ENCODE assay signal across 11 cellular contexts in genomic region chr7:116097365-116098009, GRCh38.
DNase-seq lines count a peak whose midpoint lies in the region; ATAC-seq and TF ChIP-seq lines count a peak whose summit lies in the region.
"Had no signal": no experiment of that assay in that cellular context is flagged by ENCODE, and none has a peak within 500 bp of the region (broad histone marks: within the 10 kb centered on the region; RNA-seq: fewer than 3 reads in every experiment).

No MANE protein-coding gene starts in this region.

- no peaks in the 10 kb centered on the region for H3K4me1 ChIP-seq in Panc1 (ENCODE audit: control insufficient read depth, insufficient read depth, low read length)
- H3K4me1 ChIP-seq: heart left ventricle had no signal

- no peak overlapping the region for H3K27ac ChIP-seq in Panc1 (ENCODE audit: low read length)
- H3K27ac ChIP-seq: heart left ventricle had no signal

- in situ Hi-C loops in Panc1 (cut with HindIII; ENCODE audit: low pct_unique_long_range_greater_than_20kb, low sequenced_read_pairs): no loop called here

- intact Hi-C loops in Panc1 (cut with micrococcal nuclease; ENCODE audit: unreplicated experiment): no loop called here

- H3K36me3 ChIP-seq in Panc1 (ENCODE audit: control insufficient read depth, insufficient read depth, low read length): no peaks in the 10 kb centered on the region
- H3K36me3 ChIP-seq: heart left ventricle had no signal

- H3K27me3 ChIP-seq in Panc1 (ENCODE audit: control insufficient read depth, insufficient read depth, low read length): no peaks in the 10 kb centered on the region; the same call in 1 of the 2 replicates

- ATAC-seq in Panc1 (peak; percentile 78), HG03139 (IDR thresholded peaks at IDR 0.05; ENCODE audit: unreplicated experiment) (no peak)
- ATAC-seq: heart left ventricle had no signal

- TF ChIP-seq CTCF in Panc1 (IDR thresholded peaks at IDR 0.05) (no peak), fibroblast of pulmonary artery (IDR thresholded peaks at IDR 0.05; ENCODE audit: low read length, missing control alignments) (peak; percentile 33)

- H3K9me3 ChIP-seq in Panc1 (ENCODE audit: control insufficient read depth, insufficient read depth, low read depth, low read length): no peaks in the 10 kb centered on the region
- H3K9me3 ChIP-seq: heart left ventricle had no signal

- POLR2A ChIA-PET in Panc1 (lab: Charles Lee): no interaction called here

- no TSS peak for BruUV-seq in Panc1 (replicated peaks; lab: Mats Ljungman, UMichigan)

- peak; percentile 21 for DNase-seq in SIG-M5 treated with dmso at 0.1 percent for 504 hours (lab: John Stamatoyannopoulos, UW; ENCODE audit: unreplicated experiment)
- no peak for DNase-seq in SIG-M5 (lab: John Stamatoyannopoulos, UW)
- peak; percentile 24 for DNase-seq in Panc1 (ENCODE audit: low read depth, low spot score)
- peak; percentile 80 for DNase-seq in fibroblast of pulmonary artery (ENCODE audit: low read depth)
- DNase-seq in NCI-H446 treated with DMSO at 0.1 percent for 48 hours (lab: John Stamatoyannopoulos, UW): no peak
- DNase-seq in occipital lobe (lab: John Stamatoyannopoulos, UW): no peak
- no peak for DNase-seq in midbrain (lab: John Stamatoyannopoulos, UW)
- DNase-seq: activated T-cell treated with anti-CD3 and anti-CD28 coated beads, Interleukin-2, amount 50 U/mL, for 48 hours; heart left ventricle; NCI-H524 had no signal

- H3K4me3 ChIP-seq in Panc1 (ENCODE audit: low read depth in 2 of 2, low read length in 2 of 2) (no peak overlapping the region), fibroblast of pulmonary artery (replicated peaks; ENCODE audit: low read depth, low read length) (no peak overlapping the region)
- H3K4me3 ChIP-seq: heart left ventricle had no signal

- CTCF ChIA-PET in Panc1 (lab: Charles Lee): no interaction called here

Comparison
In these comparisons a context has a peak if more than half of its experiments do, and no peak if none do; other contexts are left out.
1. DNase-seq: peak in SIG-M5 treated with dmso at 0.1 percent for 504 hours (single experiment), Panc1 (single experiment) and fibroblast of pulmonary artery (single experiment); none in SIG-M5 (single experiment), NCI-H446 treated with DMSO at 0.1 percent for 48 hours (single experiment), occipital lobe (single experiment) and midbrain (single experiment).